ENCODE assay signal across 22 cellular contexts in the genomic region with DNA sequence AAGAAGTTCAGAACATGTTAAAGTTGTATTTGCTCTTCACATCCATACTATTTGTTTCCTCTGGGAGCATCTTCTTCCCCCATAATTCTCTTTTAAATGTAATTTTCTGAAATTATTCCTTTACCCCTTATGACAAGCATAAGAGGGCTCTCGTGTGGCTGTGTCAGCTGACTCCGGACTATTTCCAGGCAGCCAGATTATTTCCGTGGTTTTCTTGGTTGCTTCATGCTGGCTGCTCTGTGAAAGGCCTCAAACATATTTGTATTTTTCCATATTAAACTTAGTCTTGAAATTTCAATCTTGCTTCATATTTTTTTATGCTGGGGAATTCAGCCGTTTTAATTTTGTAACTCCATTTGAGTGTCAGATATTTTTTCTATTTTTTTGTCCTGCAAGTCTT. TPM values are rescaled to one million over a fixed set of nuclear protein-coding genes. Genes with fewer than 3 reads are reported as not detected.
"Had no signal": no experiment of that assay in that cellular context is flagged by ENCODE, and none has a peak within 500 bp of the region (broad histone marks: within the 10 kb centered on the region; RNA-seq: fewer than 3 reads in every experiment).

No MANE protein-coding gene starts in this region.

- H3K36me3 ChIP-seq: neutrophil, thoracic aorta had no signal

- H3K4me3 ChIP-seq: skin epidermis, thoracic aorta had no signal

- FAIRE-seq: keratinocyte had no signal

- ATAC-seq: activated CD4-positive, alpha-beta T cell treated with anti-CD3 and anti-CD28 coated beads for 36 hours; activated CD8-positive, alpha-beta T cell treated with anti-CD3 and anti-CD28 coated beads for 36 hours; activated T-cell treated with anti-CD3 and anti-CD28 coated beads, Interleukin-2, amount 50 U/mL, for 4 hours; left lobe of liver; natural killer cell; stimulated activated naive CD8-positive, alpha-beta T cell treated with anti-CD3 and anti-CD28 coated beads, Interleukin-15, Interleukin-2, amounts not matched to agents 100 U/mL and 50 U/mL, for 24 hours had no signal

- DNase-seq: activated CD4-positive, alpha-beta T cell treated with anti-CD3 and anti-CD28 coated beads for 36 hours; activated CD8-positive, alpha-beta T cell treated with anti-CD3 and anti-CD28 coated beads for 36 hours; activated effector memory CD4-positive, alpha-beta T cell treated with anti-CD3 and anti-CD28 coated beads, Interleukin-2, amount 50 U/mL, for 16 hours; activated T-cell treated with anti-CD3 and anti-CD28 coated beads, Interleukin-2, amount 50 U/mL, for 4 hours; amygdala; cerebellar nuclear complex; effector memory CD4-positive, alpha-beta T cell; hippocampal formation; mammary epithelial cell; natural killer cell; posterior cingulate gyrus; retina; stimulated activated CD4-positive, alpha-beta T cell treated with anti-CD3 and anti-CD28 coated beads, Interleukin-4, amount 100 ng/mL, for 24 hours; stimulated activated naive CD8-positive, alpha-beta T cell treated with anti-CD3 and anti-CD28 coated beads, Interleukin-15, Interleukin-2, amounts not matched to agents 100 U/mL and 50 U/mL, for 24 hours had no signal

- H3K9me3 ChIP-seq: neutrophil, thoracic aorta had no signal

- H3K27ac ChIP-seq: epithelial cell of prostate, neutrophil, thoracic aorta had no signal

RNA-seq across cellular contexts. Expression of gene MMP1, which starts 2.8 kb away (rescaled TPM):
- total RNA-seq: activated CD4-positive, alpha-beta T cell treated with anti-CD3 and anti-CD28 coated beads for 36 hours; activated CD8-positive, alpha-beta T cell treated with anti-CD3 and anti-CD28 coated beads for 36 hours; activated T-cell treated with anti-CD3 and anti-CD28 coated beads, Interleukin-2, amount 50 U/mL, for 4 hours; left lobe of liver; natural killer cell had no signal

RNA-seq across cellular contexts. Expression of gene MMP10, which starts 20.3 kb away (rescaled TPM):
- total RNA-seq: activated CD4-positive, alpha-beta T cell treated with anti-CD3 and anti-CD28 coated beads for 36 hours; activated CD8-positive, alpha-beta T cell treated with anti-CD3 and anti-CD28 coated beads for 36 hours; left lobe of liver; natural killer cell; thoracic aorta; urinary bladder had no signal
- polyA plus RNA-seq: urinary bladder had no signal

RNA-seq across cellular contexts. Expression of gene MMP3, which starts 42.6 kb away (rescaled TPM):
- total RNA-seq: activated CD4-positive, alpha-beta T cell treated with anti-CD3 and anti-CD28 coated beads for 36 hours; activated CD8-positive, alpha-beta T cell treated with anti-CD3 and anti-CD28 coated beads for 36 hours; activated T-cell treated with anti-CD3 and anti-CD28 coated beads, Interleukin-2, amount 50 U/mL, for 4 hours; left lobe of liver; mononuclear cell; natural killer cell had no signal
